ENCODE assay signal across 8 cellular contexts in genomic region chr2:32008811-32009478, GRCh38. TPM values are rescaled to one million over a fixed set of nuclear protein-coding genes. Genes with fewer than 3 reads are reported as not detected.
DNase-seq lines count a peak whose midpoint lies in the region; ATAC-seq and TF ChIP-seq lines count a peak whose summit lies in the region.

No MANE protein-coding gene starts in this region.

- TF ChIP-seq CTCF in AG09309 (IDR thresholded peaks at IDR 0.05; ENCODE audit: control insufficient read depth, insufficient read depth, low read depth, low read length, missing control alignments): no peak
- TF ChIP-seq CTCF in GM12865 (IDR thresholded peaks at IDR 0.05; ENCODE audit: insufficient read depth, low read depth, low read length, missing control alignments): no peak

- ATAC-seq in natural killer cell treated with Interleukin-12 subunit alpha and Interleukin-12 subunit beta and Interleukin-15 and Interleukin-18, amount 100 ng/mL, for 72 hours: no peak
- no peak for ATAC-seq in HG03280 (IDR thresholded peaks at IDR 0.05; ENCODE audit: unreplicated experiment)
- ATAC-seq in HG02884 (IDR thresholded peaks at IDR 0.05; ENCODE audit: unreplicated experiment): no peak

- no peaks in the 10 kb centered on the region for H3K36me3 Mint-ChIP-seq in natural killer cell treated with Interleukin-12 subunit alpha and Interleukin-12 subunit beta and Interleukin-15 and Interleukin-18, amount 100 ng/mL, for 72 hours

- H3K27me3 ChIP-seq in endocrine pancreas (ENCODE audit: control insufficient read depth, insufficient read depth, low read length): no peaks in the 10 kb centered on the region

- peaks cover 44 to 62% of the 10 kb centered on the region in 2 donors for H3K4me1 Mint-ChIP-seq in natural killer cell treated with Interleukin-12 subunit alpha and Interleukin-12 subunit beta and Interleukin-15 and Interleukin-18, amount 100 ng/mL, for 72 hours (ENCODE audit: low read depth in 2 of 2)

- peaks cover 11% of the 10 kb centered on the region for H3K4me1 ChIP-seq in endocrine pancreas (ENCODE audit: control insufficient read depth, insufficient read depth, low read length)

- DNase-seq in AG09309 (ENCODE audit: low read depth) (no peak), GM12865 (ENCODE audit: low read depth) (peak; percentile 16), SK-N-MC (ENCODE audit: low read depth, low spot score) (no peak), activated gamma-delta T cell treated with Interleukin-2 at 50 U/mL for 16 hours (no peak)
- no peak for DNase-seq in natural killer cell treated with Interleukin-12 subunit alpha and Interleukin-12 subunit beta and Interleukin-15 and Interleukin-18, amount 100 ng/mL, for 72 hours (ENCODE audit: low spot score)

- no peaks in the 10 kb centered on the region for H3K27me3 Mint-ChIP-seq in natural killer cell treated with Interleukin-12 subunit alpha and Interleukin-12 subunit beta and Interleukin-15 and Interleukin-18, amount 100 ng/mL, for 72 hours

- H3K36me3 ChIP-seq in SK-N-MC (ENCODE audit: insufficient read depth, low read length) (no peaks in the 10 kb centered on the region; the same call in 1 of the 2 replicates), endocrine pancreas (ENCODE audit: control insufficient read depth, insufficient read depth, low read length) (no peaks in the 10 kb centered on the region)

- H3K9me3 ChIP-seq in SK-N-MC (ENCODE audit: low read depth, low read length): no peaks in the 10 kb centered on the region
- H3K9me3 ChIP-seq in endocrine pancreas (ENCODE audit: control insufficient read depth, low read length): no peaks in the 10 kb centered on the region

- H3K27ac ChIP-seq in SK-N-MC: peak overlapping the region; percentile 44; the same call in 1 of the 2 replicates

- no peaks in the 10 kb centered on the region for H3K9me3 Mint-ChIP-seq in natural killer cell treated with Interleukin-12 subunit alpha and Interleukin-12 subunit beta and Interleukin-15 and Interleukin-18, amount 100 ng/mL, for 72 hours

- H3K9ac ChIP-seq in SK-N-MC (ENCODE audit: insufficient read length): peak overlapping the region; percentile 83
- H3K9ac ChIP-seq in endocrine pancreas (ENCODE audit: control insufficient read depth, insufficient read depth, low read length): peak overlapping the region; percentile 97

- peak overlapping the region; percentile 93 for H3K4me3 Mint-ChIP-seq in natural killer cell treated with Interleukin-12 subunit alpha and Interleukin-12 subunit beta and Interleukin-15 and Interleukin-18, amount 100 ng/mL, for 72 hours

- peak overlapping the region; percentile 83 to 89 for H3K27ac Mint-ChIP-seq in natural killer cell treated with Interleukin-12 subunit alpha and Interleukin-12 subunit beta and Interleukin-15 and Interleukin-18, amount 100 ng/mL, for 72 hours

- H3K4me3 ChIP-seq in AG09309 (ENCODE audit: control insufficient read depth, low read depth, low read length) (peak overlapping the region; percentile 81), GM12865 (ENCODE audit: low read depth, low read length) (peak overlapping the region; percentile 97), SK-N-MC (peak overlapping the region; percentile 98), endocrine pancreas (ENCODE audit: control insufficient read depth, insufficient read depth, low read length) (peak overlapping the region; percentile 79)

RNA-seq across cellular contexts. Expression of gene MEMO1, which starts 1.9 kb away (rescaled TPM):
- 10 to 100 TPM; 68.1 to 69.1 TPM for total RNA-seq in natural killer cell treated with Interleukin-12 subunit alpha and Interleukin-12 subunit beta and Interleukin-15 and Interleukin-18, amount 100 ng/mL, for 72 hours

RNA-seq across cellular contexts. Expression of gene DPY30, which starts 30.7 kb away (rescaled TPM):
- total RNA-seq in natural killer cell treated with Interleukin-12 subunit alpha and Interleukin-12 subunit beta and Interleukin-15 and Interleukin-18, amount 100 ng/mL, for 72 hours: 10 to 100 TPM; 40.4 to 58.8 TPM

RNA-seq across cellular contexts. Expression of gene SPAST, which starts 54.4 kb away (rescaled TPM):
- 10 to 100 TPM; 16.6 to 18.2 TPM for total RNA-seq in natural killer cell treated with Interleukin-12 subunit alpha and Interleukin-12 subunit beta and Interleukin-15 and Interleukin-18, amount 100 ng/mL, for 72 hours
